8 cellular contexts compared by ENCODE assay signal in genomic region chr1:2391034-2391384, GRCh38. TPM values are rescaled to one million over a fixed set of nuclear protein-coding genes. Genes with fewer than 3 reads are reported as not detected.
DNase-seq lines count a peak whose midpoint lies in the region; ATAC-seq and TF ChIP-seq lines count a peak whose summit lies in the region.

No MANE protein-coding gene starts in this region.

- DNase-seq in AG10803 (ENCODE audit: low read depth) (peak; percentile 18), epithelial cell of proximal tubule (ENCODE audit: low read depth) (no peak), nephron progenitor cell (peak; percentile 61), OCI-M2 (lab: John Stamatoyannopoulos, UW; ENCODE audit: unreplicated experiment) (no peak)

- H3K9ac ChIP-seq in SU-DHL-6 (ENCODE audit: low read length), result peak overlapping the region; percentile 84

- H3K79me2 ChIP-seq in SU-DHL-6 (ENCODE audit: insufficient read depth, low read length), result peaks cover 30% of the 10 kb centered on the region

- H3K9me3 ChIP-seq in SU-DHL-6 (ENCODE audit: insufficient read depth, low read length), result no peaks in the 10 kb centered on the region

- H2AFZ ChIP-seq in SU-DHL-6 (ENCODE audit: low read depth, low read length, severe bottlenecking), result no peak overlapping the region

- H3F3A ChIP-seq in SU-DHL-6 (ENCODE audit: insufficient read depth), result peaks cover 15% of the 10 kb centered on the region

- no peaks in the 10 kb centered on the region for H3K27me3 ChIP-seq in SU-DHL-6 (ENCODE audit: low read length)

- H3K36me3 Mint-ChIP-seq in nephron progenitor cell (ENCODE audit: low read depth), result peaks cover 19% of the 10 kb centered on the region

- no peaks in the 10 kb centered on the region for H3K9me3 Mint-ChIP-seq in nephron progenitor cell

- peak overlapping the region; percentile 61 for H3K4me2 ChIP-seq in SU-DHL-6 (ENCODE audit: low read depth, low read length, poor library complexity, severe bottlenecking)

- no peaks in the 10 kb centered on the region for H3K36me3 ChIP-seq in SU-DHL-6 (ENCODE audit: low read length)

- no peaks in the 10 kb centered on the region for H4K20me1 ChIP-seq in SU-DHL-6 (ENCODE audit: low read depth, low read length)

- peak overlapping the region; percentile 84 for H3K4me3 Mint-ChIP-seq in nephron progenitor cell

- peaks cover 4% of the 10 kb centered on the region for H3K27me3 Mint-ChIP-seq in nephron progenitor cell (ENCODE audit: low read depth, poor library complexity)

- no peaks in the 10 kb centered on the region for H3K9me2 ChIP-seq in SU-DHL-6 (replicated peaks; ENCODE audit: insufficient read depth, low read length)

- H3K4me3 ChIP-seq in AG10803 (ENCODE audit: low read length), result peak overlapping the region; percentile 80
- peak overlapping the region; percentile 69 for H3K4me3 ChIP-seq in SU-DHL-6 (ENCODE audit: insufficient read depth, low read length, poor library complexity, severe bottlenecking)
- H3K4me3 ChIP-seq in epithelial cell of proximal tubule (ENCODE audit: low read depth, low read length), result peak overlapping the region; percentile 100

- H3K4me1 Mint-ChIP-seq in nephron progenitor cell, result peaks cover 33% of the 10 kb centered on the region

- peak overlapping the region; percentile 19; the same call in 1 of the 2 replicates for H3K27ac ChIP-seq in SU-DHL-6 (ENCODE audit: low read depth, low read length)

- no peak overlapping the region for H3K27ac Mint-ChIP-seq in nephron progenitor cell

- TF ChIP-seq CTCF in AG10803 (conservative IDR thresholded peaks at IDR 0.05; ENCODE audit: low read length) (no peak), SU-DHL-6 (IDR thresholded peaks at IDR 0.05; ENCODE audit: insufficient read depth, low read length, poor library complexity, severe bottlenecking) (no peak), epithelial cell of proximal tubule (conservative IDR thresholded peaks at IDR 0.05; ENCODE audit: low read depth, low read length) (no peak), nephron progenitor cell (IDR thresholded peaks at IDR 0.05) (no peak)

- ATAC-seq in GM18519 (IDR thresholded peaks at IDR 0.05; ENCODE audit: low FRiP score, unreplicated experiment) (peak; percentile 10), HG03064 (IDR thresholded peaks at IDR 0.05; ENCODE audit: low read depth, unreplicated experiment) (peak; percentile 12), GM21576 (IDR thresholded peaks at IDR 0.05; ENCODE audit: unreplicated experiment) (no peak)

RNA-seq across cellular contexts. Expression of gene MORN1, which starts 0.3 kb away (rescaled TPM):
- 3.2 and 8.1 TPM in 2 replicates for total RNA-seq in epithelial cell of proximal tubule

RNA-seq across cellular contexts. Expression of gene RER1, which starts 0.6 kb away (rescaled TPM):
- total RNA-seq in epithelial cell of proximal tubule, result 114 and 185 TPM in 2 replicates

RNA-seq across cellular contexts. Expression of gene PEX10, which starts 21.4 kb away (rescaled TPM):
- total RNA-seq in epithelial cell of proximal tubule, result 26.5 and 44.1 TPM in 2 replicates

Comparison
In these comparisons a context has a peak if more than half of its experiments do, and no peak if none do; other contexts are left out.
1. DNase-seq: peak in AG10803 (single experiment) and nephron progenitor cell (single experiment); none in epithelial cell of proximal tubule (single experiment) and OCI-M2 (single experiment).
2. Peak in every context shown above with its lines, with median percentiles within 50 percentile points of each other: H3K4me3 ChIP-seq.